Comparison of ENCODE assay signal across 8 cellular contexts in the genomic region with DNA sequence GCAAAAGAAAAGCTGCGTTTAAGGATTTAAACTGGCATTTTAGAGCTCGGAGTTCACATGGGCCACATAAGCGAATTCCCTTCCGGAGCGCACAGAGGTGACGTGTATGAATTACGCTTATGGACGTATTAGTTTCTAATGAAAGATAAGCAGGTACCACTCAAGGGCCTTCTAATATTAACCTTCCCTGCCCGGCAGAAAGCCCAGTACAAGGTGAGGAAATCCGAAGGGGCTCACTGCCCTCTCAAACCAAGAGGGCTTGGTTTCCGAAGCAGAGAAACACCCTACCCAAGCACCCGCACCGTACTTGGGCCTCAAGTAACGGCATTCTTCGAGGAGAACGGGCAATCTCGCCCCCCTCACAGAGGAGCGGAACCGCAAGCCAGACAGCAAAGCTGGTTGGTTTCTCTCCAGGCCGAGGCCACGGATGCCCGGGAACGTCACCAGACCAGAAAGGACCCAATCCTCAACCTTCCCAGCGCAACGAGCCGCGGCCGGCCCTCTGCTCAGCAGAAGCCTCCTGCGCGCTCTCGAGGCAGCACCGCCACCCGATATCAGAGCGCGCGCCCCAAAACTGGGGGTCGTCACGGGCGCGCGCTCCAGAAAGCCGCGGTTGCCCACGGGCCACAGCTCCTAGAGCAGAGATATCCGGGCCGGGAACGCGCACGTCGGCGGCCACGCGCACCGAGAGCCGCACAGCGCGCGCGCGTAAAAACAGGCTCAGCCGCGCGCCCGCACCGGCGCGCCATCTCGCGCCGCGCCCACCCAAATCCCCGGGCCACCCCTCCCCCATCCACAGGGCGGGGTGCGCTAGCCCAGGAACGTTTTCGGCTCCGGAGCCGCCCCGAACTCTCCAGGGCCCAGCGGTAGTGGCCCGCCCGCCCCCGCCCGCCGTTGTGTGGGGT. TPM values are rescaled to one million over a fixed set of nuclear protein-coding genes. Genes with fewer than 3 reads are reported as not detected.
DNase-seq lines count a peak whose midpoint lies in the region; ATAC-seq, FAIRE-seq and TF ChIP-seq lines count a peak whose summit lies in the region.

No MANE protein-coding gene starts in this region.

- TF ChIP-seq CTCF in brain (conservative IDR thresholded peaks at IDR 0.05): no peak

- H3K27me3 ChIP-seq in iPS-18a (ENCODE audit: control insufficient read depth, insufficient read depth, low read length): no peaks in the 10 kb centered on the region
- H3K27me3 ChIP-seq in skeletal muscle satellite cell (ENCODE audit: control insufficient read depth, insufficient read depth, low read length): no peaks in the 10 kb centered on the region

- no peaks in the 10 kb centered on the region for H3K9me3 Mint-ChIP-seq in brain

- peak; percentile 33 for ATAC-seq in HG02610 (IDR thresholded peaks at IDR 0.05; ENCODE audit: unreplicated experiment)

- H3K27ac ChIP-seq in iPS-18a (ENCODE audit: low read length): peak overlapping the region; percentile 77

- TF ChIP-seq POLR2A in GM12892 (IDR thresholded peaks at IDR 0.05; ENCODE audit: low read depth, low read length): no peak; the same call in 1 of the 2 replicates

- DNase-seq in GM12892 (ENCODE audit: insufficient read length) (peak; percentile 58), NCI-H1048 (lab: John Stamatoyannopoulos, UW) (peak; percentile 24), UCSD-AML1 (lab: John Stamatoyannopoulos, UW; ENCODE audit: unreplicated experiment) (peak; percentile 72), NCI-H2107 (lab: John Stamatoyannopoulos, UW) (no peak)

- peak overlapping the region; percentile 93 to 99 (median 98) for H3K27ac Mint-ChIP-seq in brain

- peak overlapping the region; percentile 88 to 97 (median 92) for H3K4me3 Mint-ChIP-seq in brain

- H3K4me3 ChIP-seq in iPS-18a (ENCODE audit: low read length) (peak overlapping the region; percentile 97), skeletal muscle satellite cell (ENCODE audit: low read length) (peak overlapping the region; percentile 82)

- H3K4me2 ChIP-seq in skeletal muscle satellite cell (ENCODE audit: low read length): peak overlapping the region; percentile 84

- peaks cover 49% of the 10 kb centered on the region for H3K36me3 Mint-ChIP-seq in brain

- H3K9ac ChIP-seq in iPS-18a (ENCODE audit: low read length) (peak overlapping the region; percentile 89), skeletal muscle satellite cell (ENCODE audit: low read depth, low read length) (peak overlapping the region; percentile 95)

- H3K4me1 ChIP-seq in iPS-18a (ENCODE audit: control insufficient read depth, low read depth, low read length) (peaks cover 7% of the 10 kb centered on the region), skeletal muscle satellite cell (ENCODE audit: control insufficient read depth, insufficient read depth, low read length) (peaks cover 20% of the 10 kb centered on the region)

- peaks cover 13% of the 10 kb centered on the region for H3K36me3 ChIP-seq in iPS-18a (ENCODE audit: control insufficient read depth, low read depth, low read length)
- peaks cover 10% of the 10 kb centered on the region for H3K36me3 ChIP-seq in skeletal muscle satellite cell (ENCODE audit: insufficient read depth, low read length)

- H3K9me3 ChIP-seq in iPS-18a (ENCODE audit: control insufficient read depth, low read depth, low read length): no peaks in the 10 kb centered on the region
- H3K9me3 ChIP-seq in skeletal muscle satellite cell (replicated peaks; ENCODE audit: low read length): no peaks in the 10 kb centered on the region

- peaks cover 43% of the 10 kb centered on the region for H3K4me1 Mint-ChIP-seq in brain

- peak; percentile 93 for FAIRE-seq in GM12892 (lab: Jason Lieb, UNC)

- H3K27me3 Mint-ChIP-seq in brain: peaks cover 8% of the 10 kb centered on the region

RNA-seq across cellular contexts. Expression of a gene that starts 0.7 kb away (rescaled TPM):
- 40.9 TPM for polyA plus RNA-seq in GM12892 (2012; ENCODE audit: missing spikeins)
- 35.0 TPM for polyA plus RNA-seq in brain (ENCODE audit: insufficient read depth, low read depth, low replicate concordance)
- 120 TPM in 2 replicates for total RNA-seq in skeletal muscle satellite cell (2012; rRNA removed)

RNA-seq across cellular contexts. Expression of a gene that starts 11.4 kb away (rescaled TPM):
- polyA plus RNA-seq in GM12892 (2012; ENCODE audit: missing spikeins): 246 TPM
- 176 TPM for polyA plus RNA-seq in brain (ENCODE audit: insufficient read depth, low read depth, low replicate concordance)
- total RNA-seq in skeletal muscle satellite cell (2012; rRNA removed): 241 and 389 TPM in 2 replicates

RNA-seq across cellular contexts. Expression of a gene that starts 27.4 kb away (rescaled TPM):
- polyA plus RNA-seq in GM12892 (2012; ENCODE audit: missing spikeins): 19.5 TPM
- polyA plus RNA-seq in brain (ENCODE audit: insufficient read depth, low read depth, low replicate concordance): 31.0 TPM
- 29.7 and 30.9 TPM in 2 replicates for total RNA-seq in skeletal muscle satellite cell (2012; rRNA removed)

RNA-seq across cellular contexts. Expression of a gene that starts 39.6 kb away (rescaled TPM):
- not detected for polyA plus RNA-seq in GM12892 (2012; ENCODE audit: missing spikeins)
- polyA plus RNA-seq in brain (ENCODE audit: insufficient read depth, low read depth, low replicate concordance): 84.1 TPM
- 126 and 130 TPM in 2 replicates for total RNA-seq in skeletal muscle satellite cell (2012; rRNA removed)
